Comparison of ENCODE assay signal across 8 cellular contexts in the genomic region with DNA sequence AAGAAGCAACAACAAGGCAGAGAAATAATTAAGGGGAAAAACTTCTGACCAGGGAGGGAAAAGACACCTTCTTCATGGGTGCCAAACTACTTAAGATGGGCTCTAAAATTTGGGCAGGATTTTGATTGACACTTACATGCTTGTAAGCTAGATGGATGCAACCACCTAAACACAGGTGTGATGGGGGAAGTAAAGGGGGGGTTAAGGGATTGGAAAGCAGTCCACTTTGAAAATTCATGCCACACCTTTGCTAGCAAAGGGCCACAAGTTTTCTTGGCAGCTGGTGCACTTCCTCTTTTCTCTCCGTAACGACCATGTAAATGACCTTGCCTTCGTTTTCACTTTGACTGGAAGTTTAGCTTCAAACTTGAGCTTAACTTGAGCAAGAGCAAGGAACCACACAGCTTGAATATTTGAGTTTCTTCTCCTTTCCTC. TPM values are rescaled to one million over a fixed set of nuclear protein-coding genes. Genes with fewer than 3 reads are reported as not detected.
DNase-seq lines count a peak whose midpoint lies in the region; ATAC-seq lines count a peak whose summit lies in the region.

No MANE protein-coding gene starts in this region.

- no peak overlapping the region for H3K9ac ChIP-seq in subcutaneous abdominal adipose tissue (ENCODE audit: low read length in 5 of 5)

- H3K27ac Mint-ChIP-seq in CD4-positive, CD25-positive, alpha-beta regulatory T cell = peak overlapping the region; percentile 15 to 83 (median 79)
- H3K27ac Mint-ChIP-seq in activated T-helper 1 cell treated with anti-CD3 and anti-CD28 coated beads, Interleukin-12 subunit alpha, Interleukin-12 subunit beta, Interleukin-2, Interleukin-4 antibody, amounts not matched to agents 30 ng/mL and 10 ng/mL and 1 ng/mL, durations not matched to agents 14 hours and 24 hours and 36 hours = peak overlapping the region; percentile 81

- no peaks in the 10 kb centered on the region for H3K36me3 Mint-ChIP-seq in CD4-positive, CD25-positive, alpha-beta regulatory T cell
- peaks cover 4% of the 10 kb centered on the region for H3K36me3 Mint-ChIP-seq in activated T-helper 1 cell treated with anti-CD3 and anti-CD28 coated beads, Interleukin-12 subunit alpha, Interleukin-12 subunit beta, Interleukin-2, Interleukin-4 antibody, amounts not matched to agents 30 ng/mL and 10 ng/mL and 1 ng/mL, durations not matched to agents 14 hours and 24 hours and 36 hours (ENCODE audit: low read depth)

- intact Hi-C loops in activated T-helper 1 cell treated with anti-CD3 and anti-CD28 coated beads, Interleukin-12 subunit alpha, Interleukin-12 subunit beta, Interleukin-2, Interleukin-4 antibody, amounts not matched to agents 30 ng/mL and 10 ng/mL and 1 ng/mL, durations not matched to agents 14 hours and 24 hours and 36 hours (cut with micrococcal nuclease) = loop anchor here (1.0 kb wide), 1 partner anchor 13 kb away; no protein-coding TSS in a partner anchor

- peak in 1 of 3 donors; percentile 75 for DNase-seq in CD4-positive, CD25-positive, alpha-beta regulatory T cell
- no peak for DNase-seq in activated T-helper 1 cell treated with anti-CD3 and anti-CD28 coated beads, Interleukin-12 subunit alpha, Interleukin-12 subunit beta, Interleukin-2, Interleukin-4 antibody, amounts not matched to agents 30 ng/mL and 10 ng/mL and 1 ng/mL, durations not matched to agents 14 hours and 24 hours and 36 hours (ENCODE audit: low spot score)
- no peak for DNase-seq in effector memory CD4-positive, alpha-beta T cell
- no peak for DNase-seq in ureter (ENCODE audit: low spot score)
- no peak for DNase-seq in ecto neural progenitor cell (ENCODE audit: low spot score)

- no peaks in the 10 kb centered on the region for H3K36me3 ChIP-seq in CD4-positive, CD25-positive, alpha-beta regulatory T cell (ENCODE audit: control insufficient read depth, insufficient read depth, low read length)
- no peaks in the 10 kb centered on the region for H3K36me3 ChIP-seq in subcutaneous abdominal adipose tissue (ENCODE audit: control insufficient read depth in 5 of 5, insufficient read depth in 5 of 5, low read length in 5 of 5)
- H3K36me3 ChIP-seq in effector memory CD4-positive, alpha-beta T cell (ENCODE audit: control insufficient read depth, insufficient read depth, low read length) = no peaks in the 10 kb centered on the region

- H3K27me3 ChIP-seq in CD4-positive, CD25-positive, alpha-beta regulatory T cell (ENCODE audit: control insufficient read depth, insufficient read depth, low read length) = no peaks in the 10 kb centered on the region
- no peaks in the 10 kb centered on the region for H3K27me3 ChIP-seq in subcutaneous abdominal adipose tissue (ENCODE audit: control insufficient read depth in 5 of 5, insufficient read depth in 4 of 5, low read length in 5 of 5)
- no peaks in the 10 kb centered on the region for H3K27me3 ChIP-seq in effector memory CD4-positive, alpha-beta T cell (replicated peaks; ENCODE audit: control insufficient read depth, insufficient read depth, low read length, poor library complexity, severe bottlenecking)

- peak in 1 of 2 donors; percentile 44 for ATAC-seq in CD4-positive, CD25-positive, alpha-beta regulatory T cell (ENCODE audit: low read depth in 2 of 2)
- peak; percentile 95 for ATAC-seq in GM19397 (IDR thresholded peaks at IDR 0.05; ENCODE audit: unreplicated experiment)
- ATAC-seq in HG03342 (IDR thresholded peaks at IDR 0.05; ENCODE audit: unreplicated experiment) = peak; percentile 97

- peaks cover 22% of the 10 kb centered on the region for H3K27me3 Mint-ChIP-seq in CD4-positive, CD25-positive, alpha-beta regulatory T cell
- no peaks in the 10 kb centered on the region for H3K27me3 Mint-ChIP-seq in activated T-helper 1 cell treated with anti-CD3 and anti-CD28 coated beads, Interleukin-12 subunit alpha, Interleukin-12 subunit beta, Interleukin-2, Interleukin-4 antibody, amounts not matched to agents 30 ng/mL and 10 ng/mL and 1 ng/mL, durations not matched to agents 14 hours and 24 hours and 36 hours (ENCODE audit: insufficient read depth)

- H3K9me3 ChIP-seq in CD4-positive, CD25-positive, alpha-beta regulatory T cell (ENCODE audit: control insufficient read depth in 2 of 2, low read length in 2 of 2) = no peaks in the 10 kb centered on the region
- no peaks in the 10 kb centered on the region for H3K9me3 ChIP-seq in subcutaneous abdominal adipose tissue (ENCODE audit: control insufficient read depth in 5 of 5, low read length in 5 of 5)
- no peaks in the 10 kb centered on the region for H3K9me3 ChIP-seq in effector memory CD4-positive, alpha-beta T cell (ENCODE audit: control insufficient read depth, low read length)

- H3K4me3 Mint-ChIP-seq in CD4-positive, CD25-positive, alpha-beta regulatory T cell = peak overlapping the region; percentile 48 to 75 (median 62)
- H3K4me3 Mint-ChIP-seq in activated T-helper 1 cell treated with anti-CD3 and anti-CD28 coated beads, Interleukin-12 subunit alpha, Interleukin-12 subunit beta, Interleukin-2, Interleukin-4 antibody, amounts not matched to agents 30 ng/mL and 10 ng/mL and 1 ng/mL, durations not matched to agents 14 hours and 24 hours and 36 hours = peak overlapping the region; percentile 23

- peaks cover 0 to 3% (median 0%) of the 10 kb centered on the region in 7 donors for H3K9me3 Mint-ChIP-seq in CD4-positive, CD25-positive, alpha-beta regulatory T cell
- peaks cover 5% of the 10 kb centered on the region for H3K9me3 Mint-ChIP-seq in activated T-helper 1 cell treated with anti-CD3 and anti-CD28 coated beads, Interleukin-12 subunit alpha, Interleukin-12 subunit beta, Interleukin-2, Interleukin-4 antibody, amounts not matched to agents 30 ng/mL and 10 ng/mL and 1 ng/mL, durations not matched to agents 14 hours and 24 hours and 36 hours

- no peak overlapping the region for H3K27ac ChIP-seq in CD4-positive, CD25-positive, alpha-beta regulatory T cell (ENCODE audit: insufficient read depth, low read length, poor library complexity, severe bottlenecking)
- H3K27ac ChIP-seq in subcutaneous abdominal adipose tissue (ENCODE audit: low read depth, low read length) = peak overlapping the region; percentile 23
- H3K27ac ChIP-seq in effector memory CD4-positive, alpha-beta T cell (ENCODE audit: insufficient read depth, low read length, poor library complexity, severe bottlenecking) = no peak overlapping the region

- peaks cover 15% of the 10 kb centered on the region for H3K4me1 ChIP-seq in CD4-positive, CD25-positive, alpha-beta regulatory T cell (ENCODE audit: control insufficient read depth, insufficient read depth, low read length, poor library complexity, severe bottlenecking)
- peaks cover 4 to 25% (median 20%) of the 10 kb centered on the region in 5 donors for H3K4me1 ChIP-seq in subcutaneous abdominal adipose tissue (ENCODE audit: control insufficient read depth in 5 of 5, insufficient read depth in 5 of 5, low read length in 5 of 5)
- H3K4me1 ChIP-seq in effector memory CD4-positive, alpha-beta T cell (ENCODE audit: control insufficient read depth, insufficient read depth, low read length, poor library complexity, severe bottlenecking) = no peaks in the 10 kb centered on the region

- peak overlapping the region; percentile 80 for H3K4me3 ChIP-seq in CD4-positive, CD25-positive, alpha-beta regulatory T cell (ENCODE audit: low read depth, low read length)
- H3K4me3 ChIP-seq in subcutaneous abdominal adipose tissue (ENCODE audit: low read depth in 1 of 5, low read length in 5 of 5) = no peak overlapping the region
- H3K4me3 ChIP-seq in effector memory CD4-positive, alpha-beta T cell (ENCODE audit: insufficient read depth, low read depth, low read length, poor library complexity, severe bottlenecking) = no peak overlapping the region

- peaks cover 14 to 20% (median 17%) of the 10 kb centered on the region in 4 donors for H3K4me1 Mint-ChIP-seq in CD4-positive, CD25-positive, alpha-beta regulatory T cell
- H3K4me1 Mint-ChIP-seq in activated T-helper 1 cell treated with anti-CD3 and anti-CD28 coated beads, Interleukin-12 subunit alpha, Interleukin-12 subunit beta, Interleukin-2, Interleukin-4 antibody, amounts not matched to agents 30 ng/mL and 10 ng/mL and 1 ng/mL, durations not matched to agents 14 hours and 24 hours and 36 hours (ENCODE audit: low read depth) = peaks cover 35% of the 10 kb centered on the region

RNA-seq across cellular contexts. Expression of gene PRKAR1A, which starts 14.3 kb away (rescaled TPM):
- total RNA-seq in CD4-positive, CD25-positive, alpha-beta regulatory T cell = 135 TPM
- 100 to 1,000 TPM; 169 to 220 (median 194) TPM for polyA plus RNA-seq in CD4-positive, CD25-positive, alpha-beta regulatory T cell
- total RNA-seq in activated T-helper 1 cell treated with anti-CD3 and anti-CD28 coated beads, Interleukin-12 subunit alpha, Interleukin-12 subunit beta, Interleukin-2, Interleukin-4 antibody, amounts not matched to agents 30 ng/mL and 10 ng/mL and 1 ng/mL, durations not matched to agents 14 hours and 24 hours and 36 hours = 209 and 214 TPM in 2 replicates
- total RNA-seq in ureter = 290 TPM

RNA-seq across cellular contexts. Expression of gene WIPI1, which starts 40.6 kb away (rescaled TPM):
- 5.1 TPM for total RNA-seq in CD4-positive, CD25-positive, alpha-beta regulatory T cell
- polyA plus RNA-seq in CD4-positive, CD25-positive, alpha-beta regulatory T cell = 1 to 10 TPM; 2.5 to 5.9 (median 5.2) TPM
- 11.5 and 13.1 TPM in 2 replicates for total RNA-seq in activated T-helper 1 cell treated with anti-CD3 and anti-CD28 coated beads, Interleukin-12 subunit alpha, Interleukin-12 subunit beta, Interleukin-2, Interleukin-4 antibody, amounts not matched to agents 30 ng/mL and 10 ng/mL and 1 ng/mL, durations not matched to agents 14 hours and 24 hours and 36 hours
- total RNA-seq in ureter = 43.6 TPM
